1 cellular context compared by ENCODE assay signal in the genomic region with DNA sequence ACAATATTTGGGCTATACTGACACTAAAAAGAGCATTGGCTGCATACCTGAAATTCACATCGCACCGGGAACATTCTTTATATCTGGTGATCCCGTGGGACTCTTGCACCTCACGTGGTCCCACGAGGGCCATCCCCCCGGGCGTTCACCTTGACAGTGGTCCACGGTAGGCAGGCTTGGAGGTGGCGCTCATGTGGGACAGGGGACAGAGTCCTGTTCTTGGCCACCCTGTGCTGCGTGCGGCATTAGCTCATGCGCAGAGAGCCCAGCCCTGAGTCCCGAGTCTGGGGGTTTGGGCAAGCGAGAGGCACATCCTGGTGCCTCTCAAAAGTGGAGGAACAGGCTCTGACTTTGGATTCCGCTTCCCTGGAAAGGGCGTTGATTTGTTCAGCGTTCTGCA.
TF ChIP-seq lines count a peak whose summit lies in the region.

No MANE protein-coding gene starts in this region.

TF ChIP-seq in SK-N-SH, 30 proteins besides CTCF, POLR2A, EP300 and RAD21:
- TF ChIP-seq, protein P1, sequence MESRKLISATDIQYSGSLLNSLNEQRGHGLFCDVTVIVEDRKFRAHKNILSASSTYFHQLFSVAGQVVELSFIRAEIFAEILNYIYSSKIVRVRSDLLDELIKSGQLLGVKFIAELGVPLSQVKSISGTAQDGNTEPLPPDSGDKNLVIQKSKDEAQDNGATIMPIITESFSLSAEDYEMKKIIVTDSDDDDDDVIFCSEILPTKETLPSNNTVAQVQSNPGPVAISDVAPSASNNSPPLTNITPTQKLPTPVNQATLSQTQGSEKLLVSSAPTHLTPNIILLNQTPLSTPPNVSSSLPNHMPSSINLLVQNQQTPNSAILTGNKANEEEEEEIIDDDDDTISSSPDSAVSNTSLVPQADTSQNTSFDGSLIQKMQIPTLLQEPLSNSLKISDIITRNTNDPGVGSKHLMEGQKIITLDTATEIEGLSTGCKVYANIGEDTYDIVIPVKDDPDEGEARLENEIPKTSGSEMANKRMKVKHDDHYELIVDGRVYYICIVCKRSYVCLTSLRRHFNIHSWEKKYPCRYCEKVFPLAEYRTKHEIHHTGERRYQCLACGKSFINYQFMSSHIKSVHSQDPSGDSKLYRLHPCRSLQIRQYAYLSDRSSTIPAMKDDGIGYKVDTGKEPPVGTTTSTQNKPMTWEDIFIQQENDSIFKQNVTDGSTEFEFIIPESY (IDR thresholded peaks at IDR 0.05; ENCODE audit: borderline replicate concordance, low read depth) = no peak
- TF ChIP-seq, protein P2, sequence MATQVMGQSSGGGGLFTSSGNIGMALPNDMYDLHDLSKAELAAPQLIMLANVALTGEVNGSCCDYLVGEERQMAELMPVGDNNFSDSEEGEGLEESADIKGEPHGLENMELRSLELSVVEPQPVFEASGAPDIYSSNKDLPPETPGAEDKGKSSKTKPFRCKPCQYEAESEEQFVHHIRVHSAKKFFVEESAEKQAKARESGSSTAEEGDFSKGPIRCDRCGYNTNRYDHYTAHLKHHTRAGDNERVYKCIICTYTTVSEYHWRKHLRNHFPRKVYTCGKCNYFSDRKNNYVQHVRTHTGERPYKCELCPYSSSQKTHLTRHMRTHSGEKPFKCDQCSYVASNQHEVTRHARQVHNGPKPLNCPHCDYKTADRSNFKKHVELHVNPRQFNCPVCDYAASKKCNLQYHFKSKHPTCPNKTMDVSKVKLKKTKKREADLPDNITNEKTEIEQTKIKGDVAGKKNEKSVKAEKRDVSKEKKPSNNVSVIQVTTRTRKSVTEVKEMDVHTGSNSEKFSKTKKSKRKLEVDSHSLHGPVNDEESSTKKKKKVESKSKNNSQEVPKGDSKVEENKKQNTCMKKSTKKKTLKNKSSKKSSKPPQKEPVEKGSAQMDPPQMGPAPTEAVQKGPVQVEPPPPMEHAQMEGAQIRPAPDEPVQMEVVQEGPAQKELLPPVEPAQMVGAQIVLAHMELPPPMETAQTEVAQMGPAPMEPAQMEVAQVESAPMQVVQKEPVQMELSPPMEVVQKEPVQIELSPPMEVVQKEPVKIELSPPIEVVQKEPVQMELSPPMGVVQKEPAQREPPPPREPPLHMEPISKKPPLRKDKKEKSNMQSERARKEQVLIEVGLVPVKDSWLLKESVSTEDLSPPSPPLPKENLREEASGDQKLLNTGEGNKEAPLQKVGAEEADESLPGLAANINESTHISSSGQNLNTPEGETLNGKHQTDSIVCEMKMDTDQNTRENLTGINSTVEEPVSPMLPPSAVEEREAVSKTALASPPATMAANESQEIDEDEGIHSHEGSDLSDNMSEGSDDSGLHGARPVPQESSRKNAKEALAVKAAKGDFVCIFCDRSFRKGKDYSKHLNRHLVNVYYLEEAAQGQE (IDR thresholded peaks at IDR 0.05; ENCODE audit: low read depth, low read length) = no peak
- no peak for TF ChIP-seq YY1 (IDR thresholded peaks at IDR 0.05; ENCODE audit: low read depth)
- TF ChIP-seq, protein P3, sequence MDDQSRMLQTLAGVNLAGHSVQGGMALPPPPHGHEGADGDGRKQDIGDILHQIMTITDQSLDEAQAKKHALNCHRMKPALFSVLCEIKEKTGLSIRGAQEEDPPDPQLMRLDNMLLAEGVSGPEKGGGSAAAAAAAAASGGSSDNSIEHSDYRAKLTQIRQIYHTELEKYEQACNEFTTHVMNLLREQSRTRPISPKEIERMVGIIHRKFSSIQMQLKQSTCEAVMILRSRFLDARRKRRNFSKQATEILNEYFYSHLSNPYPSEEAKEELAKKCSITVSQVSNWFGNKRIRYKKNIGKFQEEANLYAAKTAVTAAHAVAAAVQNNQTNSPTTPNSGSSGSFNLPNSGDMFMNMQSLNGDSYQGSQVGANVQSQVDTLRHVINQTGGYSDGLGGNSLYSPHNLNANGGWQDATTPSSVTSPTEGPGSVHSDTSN (IDR thresholded peaks at IDR 0.05) = no peak
- no peak for TF ChIP-seq RCOR1 (IDR thresholded peaks at IDR 0.05; ENCODE audit: low read length)
- no peak for TF ChIP-seq NRF1 (IDR thresholded peaks at IDR 0.05; ENCODE audit: low read depth, low read length)
- TF ChIP-seq, protein P4, sequence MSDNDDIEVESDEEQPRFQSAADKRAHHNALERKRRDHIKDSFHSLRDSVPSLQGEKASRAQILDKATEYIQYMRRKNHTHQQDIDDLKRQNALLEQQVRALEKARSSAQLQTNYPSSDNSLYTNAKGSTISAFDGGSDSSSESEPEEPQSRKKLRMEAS (IDR thresholded peaks at IDR 0.05; ENCODE audit: low read depth) = no peak
- TF ChIP-seq, protein P5, sequence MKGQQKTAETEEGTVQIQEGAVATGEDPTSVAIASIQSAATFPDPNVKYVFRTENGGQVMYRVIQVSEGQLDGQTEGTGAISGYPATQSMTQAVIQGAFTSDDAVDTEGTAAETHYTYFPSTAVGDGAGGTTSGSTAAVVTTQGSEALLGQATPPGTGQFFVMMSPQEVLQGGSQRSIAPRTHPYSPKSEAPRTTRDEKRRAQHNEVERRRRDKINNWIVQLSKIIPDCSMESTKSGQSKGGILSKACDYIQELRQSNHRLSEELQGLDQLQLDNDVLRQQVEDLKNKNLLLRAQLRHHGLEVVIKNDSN (IDR thresholded peaks at IDR 0.05; ENCODE audit: borderline replicate concordance, low read depth) = no peak
- TF ChIP-seq CHD2 (IDR thresholded peaks at IDR 0.05; ENCODE audit: low read length, partially characterized antibody) = no peak
- TF ChIP-seq TEAD4 (IDR thresholded peaks at IDR 0.05; ENCODE audit: borderline replicate concordance, insufficient read depth) = no peak
- TF ChIP-seq ELF1 (IDR thresholded peaks at IDR 0.05) = no peak
- TF ChIP-seq, protein P6, sequence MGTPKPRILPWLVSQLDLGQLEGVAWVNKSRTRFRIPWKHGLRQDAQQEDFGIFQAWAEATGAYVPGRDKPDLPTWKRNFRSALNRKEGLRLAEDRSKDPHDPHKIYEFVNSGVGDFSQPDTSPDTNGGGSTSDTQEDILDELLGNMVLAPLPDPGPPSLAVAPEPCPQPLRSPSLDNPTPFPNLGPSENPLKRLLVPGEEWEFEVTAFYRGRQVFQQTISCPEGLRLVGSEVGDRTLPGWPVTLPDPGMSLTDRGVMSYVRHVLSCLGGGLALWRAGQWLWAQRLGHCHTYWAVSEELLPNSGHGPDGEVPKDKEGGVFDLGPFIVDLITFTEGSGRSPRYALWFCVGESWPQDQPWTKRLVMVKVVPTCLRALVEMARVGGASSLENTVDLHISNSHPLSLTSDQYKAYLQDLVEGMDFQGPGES (IDR thresholded peaks at IDR 0.05; ENCODE audit: low read depth, low read length) = no peak
- TF ChIP-seq JUND (IDR thresholded peaks at IDR 0.05) = no peak
- TF ChIP-seq RFX5 (IDR thresholded peaks at IDR 0.05; ENCODE audit: low read length) = no peak
- TF ChIP-seq POLR2AphosphoS5 (IDR thresholded peaks at IDR 0.05; ENCODE audit: low read depth, low read length) = no peak
- TF ChIP-seq FOXJ3 (CRISPR knock-in tag; IDR thresholded peaks at IDR 0.05) = no peak
- TF ChIP-seq GATA2 (CRISPR knock-in tag; IDR thresholded peaks at IDR 0.05) = no peak
- no peak for TF ChIP-seq TAF1 (IDR thresholded peaks at IDR 0.05; ENCODE audit: borderline replicate concordance, low read depth, low read length)
- TF ChIP-seq EZH2phosphoT487 (IDR thresholded peaks at IDR 0.05; ENCODE audit: borderline replicate concordance, low read depth) = no peak
- TF ChIP-seq, protein P7, sequence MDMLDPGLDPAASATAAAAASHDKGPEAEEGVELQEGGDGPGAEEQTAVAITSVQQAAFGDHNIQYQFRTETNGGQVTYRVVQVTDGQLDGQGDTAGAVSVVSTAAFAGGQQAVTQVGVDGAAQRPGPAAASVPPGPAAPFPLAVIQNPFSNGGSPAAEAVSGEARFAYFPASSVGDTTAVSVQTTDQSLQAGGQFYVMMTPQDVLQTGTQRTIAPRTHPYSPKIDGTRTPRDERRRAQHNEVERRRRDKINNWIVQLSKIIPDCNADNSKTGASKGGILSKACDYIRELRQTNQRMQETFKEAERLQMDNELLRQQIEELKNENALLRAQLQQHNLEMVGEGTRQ (IDR thresholded peaks at IDR 0.05; ENCODE audit: borderline replicate concordance, low read depth, low read length) = no peak
